8 cellular contexts compared by ENCODE assay signal in the genomic region with DNA sequence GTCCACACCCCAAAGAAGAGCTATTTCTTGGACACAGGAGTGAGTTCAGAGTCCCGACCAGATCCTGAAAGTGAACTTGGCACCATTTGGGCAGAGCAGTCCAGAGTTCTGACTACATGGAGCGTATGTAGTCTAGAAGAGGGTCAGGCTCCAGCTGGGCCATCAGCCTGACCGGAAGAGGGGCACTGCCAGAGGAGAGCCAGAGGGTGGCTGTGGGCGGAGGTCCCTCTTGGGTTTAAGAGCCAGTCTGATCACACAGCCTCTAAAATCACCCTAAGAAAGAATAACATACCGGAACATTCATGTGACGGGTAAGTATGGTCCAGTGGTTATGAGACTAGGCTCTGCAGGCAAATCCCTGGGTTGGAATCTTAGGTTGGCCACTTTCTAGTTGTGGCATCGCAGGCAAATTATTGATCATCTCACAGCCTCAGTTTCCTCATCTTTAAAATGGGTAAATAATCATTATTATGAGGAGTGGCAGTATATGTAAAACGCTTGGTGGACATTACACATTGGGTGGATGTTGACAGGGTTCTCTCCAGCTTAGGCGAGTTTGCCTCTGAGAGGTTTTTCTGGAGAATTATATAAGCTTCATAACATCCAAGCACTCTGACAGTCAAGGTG. TPM values are rescaled to one million over a fixed set of nuclear protein-coding genes. Genes with fewer than 3 reads are reported as not detected.
DNase-seq lines count a peak whose midpoint lies in the region; ATAC-seq and TF ChIP-seq lines count a peak whose summit lies in the region.

No MANE protein-coding gene starts in this region.

- WGBS in mesendoderm (ENCODE audit: extremely low coverage, insufficient coverage, low lambda C conversion rate), result no CpG with 5 or more reads among the region's 9 CpGs
- WGBS in upper lobe of left lung, 2 donors, result 78 to 82% methylated on average over 8 to 9 of the region's 9 CpGs

- H3K9ac ChIP-seq in mesendoderm (ENCODE audit: low read length), result peak overlapping the region; percentile 90

- ATAC-seq in upper lobe of left lung (ENCODE audit: low FRiP score in 2 of 2), result no peak

- TF ChIP-seq POLR2A in upper lobe of left lung (IDR thresholded peaks at IDR 0.05), result no peak

- H3K9me3 ChIP-seq in upper lobe of left lung, result no peaks in the 10 kb centered on the region

- H3K27me3 ChIP-seq in mesendoderm (ENCODE audit: insufficient read depth, low read length, poor library complexity) (no peaks in the 10 kb centered on the region), upper lobe of left lung (no peaks in the 10 kb centered on the region)

- no TSS peak for BruUV-seq in MCF 10A (replicated peaks; lab: Mats Ljungman, UMichigan)

- H4K8ac ChIP-seq in mesendoderm (ENCODE audit: low read depth, low read length), result no peak overlapping the region

- no peak overlapping the region for H3K4me3 ChIP-seq in mesendoderm (ENCODE audit: low read length)
- peak overlapping the region in 3 of 4 donors; percentile 70 to 94 (median 86) for H3K4me3 ChIP-seq in upper lobe of left lung

- no peak for TF ChIP-seq EP300 in upper lobe of left lung (IDR thresholded peaks at IDR 0.05)

- CTCF ChIA-PET in activated naive CD4-positive, alpha-beta T cell treated with anti-CD3 and anti-CD28 coated beads, Interleukin-2, amount 10 ng/mL, durations not matched to agents 7 days and 5 days (lab: Charles Lee), result interaction anchor here (0.9 to 1.1 kb wide), 3 partner anchors 117 to 435 kb away, joined by 3 to 5 read pairs (median 3); no protein-coding TSS in a partner anchor
- CTCF ChIA-PET in MCF 10A (lab: Yijun Ruan, JAX), result interaction anchor here (0.6 to 6.0 kb wide), 16 partner anchors 10 to 435 kb away, joined by 3 to 41 read pairs (median 4); no protein-coding TSS in a partner anchor

- H3K27me3 Mint-ChIP-seq in activated naive CD4-positive, alpha-beta T cell treated with anti-CD3 and anti-CD28 coated beads, Interleukin-2, amount 10 ng/mL, durations not matched to agents 7 days and 5 days, result peaks cover 8% of the 10 kb centered on the region
- no peaks in the 10 kb centered on the region for H3K27me3 Mint-ChIP-seq in MCF 10A (ENCODE audit: insufficient read depth, unreplicated experiment)

- H3K18ac ChIP-seq in mesendoderm (ENCODE audit: low read length), result no peak overlapping the region

- POLR2A ChIA-PET in MCF 10A (lab: Yijun Ruan, JAX), result interaction anchor here (0.7 to 13.6 kb wide), 23 partner anchors 10 to 454 kb away, joined by 3 to 456 read pairs (median 11); no protein-coding TSS in a partner anchor

- H3K4me1 Mint-ChIP-seq in activated naive CD4-positive, alpha-beta T cell treated with anti-CD3 and anti-CD28 coated beads, Interleukin-2, amount 10 ng/mL, durations not matched to agents 7 days and 5 days, result peaks cover 27% of the 10 kb centered on the region
- H3K4me1 Mint-ChIP-seq in MCF 10A (ENCODE audit: insufficient read depth, unreplicated experiment), result peaks cover 14% of the 10 kb centered on the region

- H3K27ac ChIP-seq in mesendoderm (ENCODE audit: low read depth, low read length) (peak overlapping the region; percentile 95), upper lobe of left lung (peak overlapping the region; percentile 92 to 97 (median 96))

- peaks cover 23% of the 10 kb centered on the region for H3K36me3 Mint-ChIP-seq in activated naive CD4-positive, alpha-beta T cell treated with anti-CD3 and anti-CD28 coated beads, Interleukin-2, amount 10 ng/mL, durations not matched to agents 7 days and 5 days
- peaks cover 19% of the 10 kb centered on the region for H3K36me3 Mint-ChIP-seq in MCF 10A (ENCODE audit: insufficient read depth, unreplicated experiment)

- DNase-seq in activated naive CD4-positive, alpha-beta T cell treated with anti-CD3 and anti-CD28 coated beads, Interleukin-2, amount 10 ng/mL, durations not matched to agents 7 days and 5 days, result no peak
- no peak for DNase-seq in activated naive CD4-positive, alpha-beta T cell treated with anti-CD3 and anti-CD28 coated beads, Interleukin-2, amount 50 U/mL, for 16 hours
- no peak for DNase-seq in MCF 10A (ENCODE audit: unreplicated experiment)
- DNase-seq in mesendoderm, result no peak
- DNase-seq in upper lobe of left lung, result no peak
- DNase-seq in NCI-H2196 (lab: John Stamatoyannopoulos, UW; ENCODE audit: unreplicated experiment), result no peak
- no peak for DNase-seq in ACHN
- DNase-seq in DMS153 (lab: John Stamatoyannopoulos, UW), result no peak

- intact Hi-C loops in MCF 10A (cut with micrococcal nuclease), result loop anchor here (5.0 to 10.0 kb wide), 3 partner anchors 275 to 812 kb away; no protein-coding TSS in a partner anchor

- H3K4me2 ChIP-seq in mesendoderm (ENCODE audit: low read length), result peak overlapping the region; percentile 95

- in situ Hi-C loops in ACHN (cut with HindIII; ENCODE audit: low pct_ligation_motif_present, low pct_unique_long_range_greater_than_20kb, low sequenced_read_pairs), result no loop called here

- H3K4me1 ChIP-seq in mesendoderm (ENCODE audit: control insufficient read depth, low read depth, low read length) (peaks cover 3% of the 10 kb centered on the region), upper lobe of left lung (peaks cover 10 to 19% (median 11%) of the 10 kb centered on the region in 4 donors)

- H3K9me3 Mint-ChIP-seq in activated naive CD4-positive, alpha-beta T cell treated with anti-CD3 and anti-CD28 coated beads, Interleukin-2, amount 10 ng/mL, durations not matched to agents 7 days and 5 days, result no peaks in the 10 kb centered on the region
- no peaks in the 10 kb centered on the region for H3K9me3 Mint-ChIP-seq in MCF 10A (ENCODE audit: unreplicated experiment)

- H3K4ac ChIP-seq in mesendoderm (ENCODE audit: low read depth, low read length), result no peak overlapping the region

- no peak overlapping the region for H3K23ac ChIP-seq in mesendoderm (ENCODE audit: low read length)

- peaks cover 2% of the 10 kb centered on the region for H3K79me1 ChIP-seq in mesendoderm (ENCODE audit: low read length)

- TF ChIP-seq CTCF in MCF 10A (IDR thresholded peaks at IDR 0.05; ENCODE audit: unreplicated experiment) (no peak), upper lobe of left lung (IDR thresholded peaks at IDR 0.05) (no peak)

- peak overlapping the region; percentile 95 for H3K4me3 Mint-ChIP-seq in activated naive CD4-positive, alpha-beta T cell treated with anti-CD3 and anti-CD28 coated beads, Interleukin-2, amount 10 ng/mL, durations not matched to agents 7 days and 5 days
- peak overlapping the region; percentile 77 for H3K4me3 Mint-ChIP-seq in MCF 10A (ENCODE audit: unreplicated experiment)

- H3K79me2 ChIP-seq in mesendoderm (ENCODE audit: control insufficient read depth, insufficient read depth, low read length), result peaks cover 23% of the 10 kb centered on the region

- H2BK15ac ChIP-seq in mesendoderm (replicated peaks; ENCODE audit: low read depth), result no peak overlapping the region

- no peak overlapping the region for H2BK120ac ChIP-seq in mesendoderm (ENCODE audit: low read depth, low read length)

- H3K36me3 ChIP-seq in mesendoderm (ENCODE audit: control insufficient read depth, insufficient read depth, low read length) (no peaks in the 10 kb centered on the region), upper lobe of left lung (no peaks in the 10 kb centered on the region)

- H2BK5ac ChIP-seq in mesendoderm (ENCODE audit: low read length), result no peak overlapping the region

- H3K27ac Mint-ChIP-seq in activated naive CD4-positive, alpha-beta T cell treated with anti-CD3 and anti-CD28 coated beads, Interleukin-2, amount 10 ng/mL, durations not matched to agents 7 days and 5 days, result peak overlapping the region; percentile 99
- H3K27ac Mint-ChIP-seq in MCF 10A (ENCODE audit: low read depth, unreplicated experiment), result peak overlapping the region; percentile 92

- H4K5ac ChIP-seq in mesendoderm (ENCODE audit: low read length), result no peak overlapping the region

- peak overlapping the region; percentile 27 for H2AK5ac ChIP-seq in mesendoderm (ENCODE audit: low read length)

- peak overlapping the region; percentile 97 for H3K56ac ChIP-seq in mesendoderm (ENCODE audit: low read length)

RNA-seq across cellular contexts. Expression of gene RAP2B, which starts 2.1 kb away (rescaled TPM):
- total RNA-seq in MCF 10A (2022) (15.0 and 19.3 TPM in 2 replicates), upper lobe of left lung (10 to 100 TPM; 12.3 to 32.0 (median 22.9) TPM)
- 19.7 TPM for polyA plus RNA-seq in mesendoderm (2013, experiment 1 of 2)
- polyA plus RNA-seq in mesendoderm (2013, experiment 2 of 2), result 19.7 TPM
